10 cellular contexts compared by ENCODE assay signal in the genomic region with DNA sequence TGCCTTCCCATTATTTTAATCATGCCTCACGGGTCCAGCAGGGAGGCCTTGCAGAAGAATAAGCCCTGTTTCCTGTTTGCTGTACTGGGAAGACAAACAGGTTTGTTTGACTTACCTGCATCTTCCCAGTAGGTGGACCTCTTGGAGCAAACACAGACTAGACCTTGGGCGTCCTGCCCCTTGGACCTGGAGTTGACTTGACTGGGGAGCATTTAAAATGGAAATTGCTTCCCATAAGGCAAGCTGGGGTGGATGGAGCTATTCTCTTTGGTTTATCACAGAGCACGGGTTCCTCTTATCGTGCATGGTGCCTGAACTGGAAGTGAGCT.
DNase-seq lines count a peak whose midpoint lies in the region; ATAC-seq, FAIRE-seq and TF ChIP-seq lines count a peak whose summit lies in the region.
"Had no signal": no experiment of that assay in that cellular context is flagged by ENCODE, and none has a peak within 500 bp of the region (broad histone marks: within the 10 kb centered on the region; RNA-seq: fewer than 3 reads in every experiment).

No MANE protein-coding gene starts in this region.

- in situ Hi-C loops in GM13977 (cut with MboI; ENCODE audit: low pct_unique_long_range_greater_than_20kb, low sequenced_read_pairs, unreplicated experiment), result no loop called here

- TF ChIP-seq RAD21 in A549 (conservative IDR thresholded peaks at IDR 0.05 in 1 of 2, IDR thresholded peaks at IDR 0.05 in 1 of 2), result peak; percentile 35 to 56

- no peak for FAIRE-seq in A549 (lab: Jason Lieb, UNC)

- no peak overlapping the region for H2AFZ ChIP-seq in hepatocyte

- H3K9me3 ChIP-seq in A549, result no peaks in the 10 kb centered on the region
- no peaks in the 10 kb centered on the region for H3K9me3 ChIP-seq in hepatocyte (ENCODE audit: low read depth)
- H3K9me3 ChIP-seq in tibial nerve, result no peaks in the 10 kb centered on the region

- TF ChIP-seq POLR2A in A549 (IDR thresholded peaks at IDR 0.05; ENCODE audit: low read length) (no peak), tibial nerve (IDR thresholded peaks at IDR 0.05) (no peak)

- WGBS in A549 (ENCODE audit: missing lambda C conversion rate), result 20% methylated on average over 4 of the region's 4 CpGs
- 17% methylated on average over 4 of the region's 4 CpGs for WGBS in hepatocyte (ENCODE audit: low lambda C conversion rate, missing lambda C conversion rate)
- 48 to 72% methylated on average over 4 of the region's 4 CpGs for WGBS in tibial nerve, 2 donors

- ATAC-seq in A549 (peak; percentile 49 to 83; a peak in 5 of 6 replicates), HG03439 (IDR thresholded peaks at IDR 0.05; ENCODE audit: unreplicated experiment) (no peak)
- ATAC-seq: T-cell had no signal

- peak overlapping the region; percentile 23; the same call in 1 of the 3 replicates for H3K4me2 ChIP-seq in A549
- H3K4me2 ChIP-seq in hepatocyte, result no peak overlapping the region

- CTCF ChIA-PET in A549 (lab: Yijun Ruan, JAX), result interaction anchor here (0.6 to 1.0 kb wide), 3 partner anchors 31 to 313 kb away, joined by 3 read pairs; no protein-coding TSS in a partner anchor
- CTCF ChIA-PET in HEK293T (lab: Yijun Ruan, JAX), result interaction anchor here (2.4 kb wide), 1 partner anchor 13 kb away, joined by 7 read pairs; no protein-coding TSS in a partner anchor

- no peak overlapping the region for H3K4me3 ChIP-seq in A549
- no peak overlapping the region for H3K4me3 ChIP-seq in hepatocyte
- no peak overlapping the region for H3K4me3 ChIP-seq in tibial nerve

- H3K4me1 ChIP-seq in A549 (peaks cover 12% of the 10 kb centered on the region), hepatocyte (ENCODE audit: insufficient read depth) (peaks cover 4% of the 10 kb centered on the region), tibial nerve (peaks cover 0 to 7% (median 3%) of the 10 kb centered on the region in 4 donors)

- H3K36me3 ChIP-seq in hepatocyte (replicated peaks; ENCODE audit: insufficient read depth, low read depth) (no peaks in the 10 kb centered on the region), tibial nerve (no peaks in the 10 kb centered on the region)

- TF ChIP-seq EP300 in A549 (IDR thresholded peaks at IDR 0.05), result no peak
- TF ChIP-seq EP300 in tibial nerve (IDR thresholded peaks at IDR 0.05), result no peak

- H3K9me2 ChIP-seq in hepatocyte (replicated peaks; ENCODE audit: insufficient read depth), result no peaks in the 10 kb centered on the region

- TF ChIP-seq CTCF in A549 (IDR thresholded peaks at IDR 0.05), result peak; percentile 34
- peak; percentile 31 for TF ChIP-seq CTCF in GM13977 (IDR thresholded peaks at IDR 0.05; ENCODE audit: extremely low read depth, insufficient read depth, missing control alignments)
- peak; percentile 38 for TF ChIP-seq CTCF in hepatocyte (IDR thresholded peaks at IDR 0.05; ENCODE audit: poor library complexity)
- no peak for TF ChIP-seq CTCF in tibial nerve (IDR thresholded peaks at IDR 0.05)

- H3K27me3 ChIP-seq in hepatocyte (peaks cover 41% of the 10 kb centered on the region), tibial nerve (no peaks in the 10 kb centered on the region)

- no peak overlapping the region for H3K27ac ChIP-seq in A549
- H3K27ac ChIP-seq in hepatocyte, result no peak overlapping the region
- H3K27ac ChIP-seq in tibial nerve, result no peak overlapping the region

- no peaks in the 10 kb centered on the region for H4K20me1 ChIP-seq in hepatocyte (ENCODE audit: insufficient read depth, poor library complexity, severe bottlenecking)

- DNase-seq in A549 (ENCODE audit: low read depth in 1 of 2, low spot score in 1 of 2) (peak in 1 of 2 experiments; percentile 85), GM13977 (ENCODE audit: low spot score) (no peak), NCI-H526 (lab: John Stamatoyannopoulos, UW) (peak; percentile 84 to 89), hepatocyte (ENCODE audit: low spot score) (peak; percentile 67), tibial nerve (ENCODE audit: low spot score in 2 of 2) (no peak), HEK293T (ENCODE audit: extremely low spot score) (no peak), SK-N-DZ (ENCODE audit: low spot score) (no peak)
- DNase-seq: Karpas-422, T-cell had no signal

- POLR2A ChIA-PET in A549 (lab: Yijun Ruan, JAX), result no interaction called here
- POLR2A ChIA-PET in HEK293T (lab: Yijun Ruan, JAX), result no interaction called here

- H3K79me2 ChIP-seq in hepatocyte, result no peaks in the 10 kb centered on the region

TF ChIP-seq in A549, 52 proteins besides CTCF, POLR2A, EP300 and RAD21:
- TF ChIP-seq, protein P1, sequence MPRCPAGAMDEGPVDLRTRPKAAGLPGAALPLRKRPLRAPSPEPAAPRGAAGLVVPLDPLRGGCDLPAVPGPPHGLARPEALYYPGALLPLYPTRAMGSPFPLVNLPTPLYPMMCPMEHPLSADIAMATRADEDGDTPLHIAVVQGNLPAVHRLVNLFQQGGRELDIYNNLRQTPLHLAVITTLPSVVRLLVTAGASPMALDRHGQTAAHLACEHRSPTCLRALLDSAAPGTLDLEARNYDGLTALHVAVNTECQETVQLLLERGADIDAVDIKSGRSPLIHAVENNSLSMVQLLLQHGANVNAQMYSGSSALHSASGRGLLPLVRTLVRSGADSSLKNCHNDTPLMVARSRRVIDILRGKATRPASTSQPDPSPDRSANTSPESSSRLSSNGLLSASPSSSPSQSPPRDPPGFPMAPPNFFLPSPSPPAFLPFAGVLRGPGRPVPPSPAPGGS (IDR thresholded peaks at IDR 0.05), result no peak
- TF ChIP-seq ZFP36 (IDR thresholded peaks at IDR 0.05; ENCODE audit: borderline replicate concordance, partially characterized antibody) (peak; percentile 34), MAZ (IDR thresholded peaks at IDR 0.05; ENCODE audit: borderline replicate concordance, low read depth, low read length) (no peak), CBX2 (IDR thresholded peaks at IDR 0.05; ENCODE audit: borderline replicate concordance, low read depth) (no peak), JUNB (IDR thresholded peaks at IDR 0.05) (0 out of 2 replicates have a peak, but pooled peaks have one; percentile 11), GATA3 (IDR thresholded peaks at IDR 0.05; ENCODE audit: borderline replicate concordance) (peak; percentile 86), SMC3 (IDR thresholded peaks at IDR 0.05) (peak; percentile 39; the same call in 2 of the 3 replicates), JUN (IDR thresholded peaks at IDR 0.05) (0 out of 5 replicates have a peak, but pooled peaks of 1 of the 2 experiments have one; percentile 24)
- TF ChIP-seq, protein P2, sequence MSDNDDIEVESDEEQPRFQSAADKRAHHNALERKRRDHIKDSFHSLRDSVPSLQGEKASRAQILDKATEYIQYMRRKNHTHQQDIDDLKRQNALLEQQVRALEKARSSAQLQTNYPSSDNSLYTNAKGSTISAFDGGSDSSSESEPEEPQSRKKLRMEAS (IDR thresholded peaks at IDR 0.05), result peak; percentile 14; the same call in 1 of the 2 replicates

TF ChIP-seq in HEK293T, 16 proteins besides CTCF, POLR2A, EP300 and RAD21:
- TF ChIP-seq ELF4 (IDR thresholded peaks at IDR 0.05) (no peak), SP1 (IDR thresholded peaks at IDR 0.05) (no peak), ZNF384 (IDR thresholded peaks at IDR 0.05) (no peak), FOXK2 (IDR thresholded peaks at IDR 0.05) (no peak), LEF1 (IDR thresholded peaks at IDR 0.05; ENCODE audit: borderline replicate concordance) (no peak), TARDBP (IDR thresholded peaks at IDR 0.05) (no peak), BHLHE40 (IDR thresholded peaks at IDR 0.05; ENCODE audit: borderline replicate concordance) (no peak), CTBP1 (IDR thresholded peaks at IDR 0.05; ENCODE audit: borderline replicate concordance) (no peak)
- TF ChIP-seq, protein P3, sequence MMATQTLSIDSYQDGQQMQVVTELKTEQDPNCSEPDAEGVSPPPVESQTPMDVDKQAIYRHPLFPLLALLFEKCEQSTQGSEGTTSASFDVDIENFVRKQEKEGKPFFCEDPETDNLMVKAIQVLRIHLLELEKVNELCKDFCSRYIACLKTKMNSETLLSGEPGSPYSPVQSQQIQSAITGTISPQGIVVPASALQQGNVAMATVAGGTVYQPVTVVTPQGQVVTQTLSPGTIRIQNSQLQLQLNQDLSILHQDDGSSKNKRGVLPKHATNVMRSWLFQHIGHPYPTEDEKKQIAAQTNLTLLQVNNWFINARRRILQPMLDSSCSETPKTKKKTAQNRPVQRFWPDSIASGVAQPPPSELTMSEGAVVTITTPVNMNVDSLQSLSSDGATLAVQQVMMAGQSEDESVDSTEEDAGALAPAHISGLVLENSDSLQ (IDR thresholded peaks at IDR 0.05), result no peak

Comparison
In these comparisons a context has a peak if more than half of its experiments do, and no peak if none do; other contexts are left out.
1. DNase-seq: peak in NCI-H526 (2 of 2) and hepatocyte (single experiment); none in GM13977 (single experiment), tibial nerve (0 of 2), HEK293T (single experiment) and SK-N-DZ (single experiment).
2. CTCF ChIP-seq: peak in A549 (single experiment), GM13977 (single experiment) and hepatocyte (single experiment); none in tibial nerve (0 of 5).